Comparison of ENCODE assay signal across 9 cellular contexts in the genomic region with DNA sequence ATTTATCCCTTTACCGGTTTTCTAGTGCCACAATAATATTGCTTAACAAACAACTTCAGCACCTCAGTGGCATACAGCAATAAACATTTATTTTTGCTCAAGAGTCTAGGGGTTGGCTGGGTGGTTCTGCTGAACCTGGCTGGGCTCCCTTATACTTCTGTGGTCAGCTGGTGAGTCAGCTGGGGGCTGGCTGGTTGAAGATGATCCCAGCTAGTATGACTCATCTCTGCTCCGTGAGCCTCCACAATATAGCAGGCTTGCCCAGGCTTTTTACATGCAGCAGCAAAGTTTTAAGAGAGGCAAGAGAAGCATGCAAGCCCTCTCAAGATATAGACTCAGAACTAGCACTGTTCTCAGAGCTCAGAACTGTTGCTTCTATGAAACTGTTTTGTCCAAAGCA.
DNase-seq lines count a peak whose midpoint lies in the region; ATAC-seq and TF ChIP-seq lines count a peak whose summit lies in the region.
"Had no signal": no experiment of that assay in that cellular context is flagged by ENCODE, and none has a peak within 500 bp of the region (broad histone marks: within the 10 kb centered on the region; RNA-seq: fewer than 3 reads in every experiment).

No MANE protein-coding gene starts in this region.

- no peak overlapping the region for H3K4me3 ChIP-seq in left ventricle myocardium inferior
- H3K4me3 ChIP-seq: skin epidermis had no signal

- H3K4me3 Mint-ChIP-seq in activated CD8-positive, alpha-beta T cell treated with anti-CD3 and anti-CD28 coated beads, Interleukin-2, amount 10 ng/mL, durations not matched to agents 7 days and 5 days = no peak overlapping the region

- H3K27me3 ChIP-seq in left ventricle myocardium inferior (ENCODE audit: low read depth) = no peaks in the 10 kb centered on the region

- peaks cover 10% of the 10 kb centered on the region for H3K4me1 ChIP-seq in ES-I3 (ENCODE audit: insufficient read depth, low read length)
- H3K4me1 ChIP-seq in left ventricle myocardium inferior = peaks cover 12% of the 10 kb centered on the region

- ATAC-seq in GM21423 (IDR thresholded peaks at IDR 0.05; ENCODE audit: unreplicated experiment) (peak; percentile 96), HG03558 (IDR thresholded peaks at IDR 0.05; ENCODE audit: extremely low read depth, unreplicated experiment) (peak; percentile 88)
- ATAC-seq in activated CD8-positive, alpha-beta T cell treated with anti-CD3 and anti-CD28 coated beads, Interleukin-2, amount 10 ng/mL, durations not matched to agents 7 days and 5 days = peak; percentile 87

- H3K9me3 Mint-ChIP-seq in activated CD8-positive, alpha-beta T cell treated with anti-CD3 and anti-CD28 coated beads, Interleukin-2, amount 10 ng/mL, durations not matched to agents 7 days and 5 days (ENCODE audit: insufficient read depth) = peaks cover 12% of the 10 kb centered on the region

- H3K9ac ChIP-seq in ES-I3 (ENCODE audit: low read depth, low read length) = peak overlapping the region; percentile 6; the same call in 1 of the 2 replicates

- no peaks in the 10 kb centered on the region for H3K27me3 Mint-ChIP-seq in activated CD8-positive, alpha-beta T cell treated with anti-CD3 and anti-CD28 coated beads, Interleukin-2, amount 10 ng/mL, durations not matched to agents 7 days and 5 days (ENCODE audit: low read depth)

- H3K36me3 Mint-ChIP-seq in activated CD8-positive, alpha-beta T cell treated with anti-CD3 and anti-CD28 coated beads, Interleukin-2, amount 10 ng/mL, durations not matched to agents 7 days and 5 days (ENCODE audit: low read depth) = no peaks in the 10 kb centered on the region

- TF ChIP-seq CTCF in left ventricle myocardium inferior (IDR thresholded peaks at IDR 0.05; ENCODE audit: borderline replicate concordance) = no peak

- H3K9me3 ChIP-seq in ES-I3 (ENCODE audit: control insufficient read depth, insufficient read depth, low read length) (no peaks in the 10 kb centered on the region), left ventricle myocardium inferior (replicated peaks) (peaks cover 20% of the 10 kb centered on the region)

- CTCF ChIA-PET in activated CD8-positive, alpha-beta T cell treated with anti-CD3 and anti-CD28 coated beads, Interleukin-2, amount 10 ng/mL, durations not matched to agents 7 days and 5 days (lab: Charles Lee) = interaction anchor here (1.0 to 1.1 kb wide), 2 partner anchors 35 to 51 kb away, joined by 3 read pairs; no protein-coding TSS in a partner anchor

- H3K27ac ChIP-seq in left ventricle myocardium inferior (replicated peaks) = no peak overlapping the region

- H3K36me3 ChIP-seq in ES-I3 (ENCODE audit: insufficient read depth, low read length) (no peaks in the 10 kb centered on the region), left ventricle myocardium inferior (no peaks in the 10 kb centered on the region)

- DNase-seq in activated CD8-positive, alpha-beta T cell treated with anti-CD3 and anti-CD28 coated beads, Interleukin-2, amount 10 ng/mL, durations not matched to agents 7 days and 5 days = peak; percentile 61
- DNase-seq in left ventricle myocardium inferior (peak; percentile 60), NCI-H2196 (lab: John Stamatoyannopoulos, UW; ENCODE audit: unreplicated experiment) (no peak), OCI-M2 (lab: John Stamatoyannopoulos, UW; ENCODE audit: unreplicated experiment) (no peak)
- DNase-seq in stimulated activated CD4-positive, alpha-beta T cell treated with anti-CD3 and anti-CD28 coated beads, Interleukin-1b, Interleukin-23, amount 100 ng/mL, for 48 hours = peak; percentile 43

- peaks cover 9% of the 10 kb centered on the region for H3K4me1 Mint-ChIP-seq in activated CD8-positive, alpha-beta T cell treated with anti-CD3 and anti-CD28 coated beads, Interleukin-2, amount 10 ng/mL, durations not matched to agents 7 days and 5 days (ENCODE audit: low read depth)

- intact Hi-C loops in left ventricle myocardium inferior (cut with micrococcal nuclease) = no loop called here

- POLR2A ChIA-PET in activated CD8-positive, alpha-beta T cell treated with anti-CD3 and anti-CD28 coated beads, Interleukin-2, amount 10 ng/mL, durations not matched to agents 7 days and 5 days (lab: Charles Lee) = no interaction called here

- H3K27ac Mint-ChIP-seq in activated CD8-positive, alpha-beta T cell treated with anti-CD3 and anti-CD28 coated beads, Interleukin-2, amount 10 ng/mL, durations not matched to agents 7 days and 5 days = no peak overlapping the region

Comparison
In these comparisons a context has a peak if more than half of its experiments do, and no peak if none do; other contexts are left out.
1. DNase-seq: peak in activated CD8-positive, alpha-beta T cell treated with anti-CD3 and anti-CD28 coated beads, Interleukin-2, amount 10 ng/mL, durations not matched to agents 7 days and 5 days (single experiment), left ventricle myocardium inferior (single experiment) and stimulated activated CD4-positive, alpha-beta T cell treated with anti-CD3 and anti-CD28 coated beads, Interleukin-1b, Interleukin-23, amount 100 ng/mL, for 48 hours (single experiment); none in NCI-H2196 (single experiment) and OCI-M2 (single experiment).
2. Peak in every context shown above with its lines, with median percentiles within 50 percentile points of each other: ATAC-seq.